Comparison of ENCODE assay signal across 17 cellular contexts in the genomic region with DNA sequence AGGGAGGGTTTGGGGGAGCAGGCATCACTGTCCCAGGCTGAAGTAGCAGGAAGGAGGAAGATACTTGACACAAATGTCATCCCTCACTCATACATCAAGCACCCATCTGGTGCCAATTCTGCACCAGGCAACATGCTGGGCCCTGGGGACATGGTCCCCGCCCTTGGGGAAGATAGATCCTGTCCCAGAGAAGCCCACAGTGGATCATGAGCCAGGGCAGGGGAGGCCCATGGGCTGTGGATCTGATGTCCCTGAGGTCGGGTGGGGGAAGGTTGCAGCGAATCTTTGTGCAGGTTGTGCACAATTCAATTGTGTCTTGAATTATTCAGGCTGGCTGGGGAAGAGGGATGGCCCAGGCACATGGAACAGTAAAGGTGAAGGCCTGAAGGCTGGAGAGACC. TPM values are rescaled to one million over a fixed set of nuclear protein-coding genes. Genes with fewer than 3 reads are reported as not detected.
DNase-seq lines count a peak whose midpoint lies in the region; ATAC-seq and TF ChIP-seq lines count a peak whose summit lies in the region.
"Had no signal": no experiment of that assay in that cellular context is flagged by ENCODE, and none has a peak within 500 bp of the region (broad histone marks: within the 10 kb centered on the region; RNA-seq: fewer than 3 reads in every experiment).

No MANE protein-coding gene starts in this region.

- H3K23ac ChIP-seq in neuronal stem cell (ENCODE audit: low read depth, low read length, poor library complexity) = peak overlapping the region; percentile 23

- peak overlapping the region; percentile 81 for H2AK5ac ChIP-seq in neuronal stem cell (ENCODE audit: low read depth, low read length)

- no peak overlapping the region for H3K9ac ChIP-seq in neuronal stem cell (ENCODE audit: low read depth, low read length, poor library complexity)
- no peak overlapping the region for H3K9ac ChIP-seq in PC-3 (ENCODE audit: low read length)

- H3K14ac ChIP-seq in neuronal stem cell (ENCODE audit: low read length) = no peak overlapping the region

- peak overlapping the region; percentile 42 for H2BK15ac ChIP-seq in neuronal stem cell (ENCODE audit: low read length)

- no peaks in the 10 kb centered on the region for H3F3A ChIP-seq in PC-3 (ENCODE audit: low read length, unreplicated experiment)

- DNase-seq in NCI-H2171 (lab: John Stamatoyannopoulos, UW) (peak; percentile 55), NCI-H524 treated with DMSO at 0.1 percent for 48 hours (lab: John Stamatoyannopoulos, UW) (peak; percentile 72), glutamatergic neuron (no peak), neuronal stem cell (ENCODE audit: low spot score) (no peak), NCI-H774 (lab: John Stamatoyannopoulos, UW) (no peak), PC-3 (no peak), GM19238 (ENCODE audit: insufficient read length, low spot score) (no peak)
- DNase-seq: Caco-2; CD8-positive, alpha-beta memory T cell; DND-41; GDM1 had no signal

- TF ChIP-seq CTCF in glutamatergic neuron (IDR thresholded peaks at IDR 0.05; ENCODE audit: partially characterized antibody, unreplicated experiment) (no peak), PC-3 (conservative IDR thresholded peaks at IDR 0.05; ENCODE audit: low read depth, low read length) (no peak)

- H3K79me1 ChIP-seq in neuronal stem cell (ENCODE audit: low read depth, low read length) = no peaks in the 10 kb centered on the region

- POLR2A ChIA-PET in PC-3 (lab: Charles Lee; ENCODE audit: unreplicated experiment) = no interaction called here

- H3K27me3 Mint-ChIP-seq in glutamatergic neuron (ENCODE audit: unreplicated experiment) = peaks cover 26% of the 10 kb centered on the region

- peak overlapping the region; percentile 22 for H3K27ac Mint-ChIP-seq in glutamatergic neuron (ENCODE audit: unreplicated experiment)
- H3K27ac Mint-ChIP-seq: CD8-positive, alpha-beta memory T cell had no signal

- intact Hi-C loops in PC-3 (cut with micrococcal nuclease) = no loop called here

- H3K4me1 ChIP-seq in neuronal stem cell (ENCODE audit: control insufficient read depth in 2 of 2, insufficient read depth in 1 of 2, low read depth in 1 of 2, low read length in 2 of 2) = peaks cover 20 to 22% of the 10 kb centered on the region in 2 donors
- no peaks in the 10 kb centered on the region for H3K4me1 ChIP-seq in PC-3 (ENCODE audit: insufficient read depth, low read length)
- H3K4me1 ChIP-seq: Caco-2 had no signal

- no peaks in the 10 kb centered on the region for H3K36me3 Mint-ChIP-seq in glutamatergic neuron (ENCODE audit: unreplicated experiment)
- H3K36me3 Mint-ChIP-seq: CD14-positive monocyte; CD8-positive, alpha-beta memory T cell had no signal

- no peaks in the 10 kb centered on the region for H3K79me2 ChIP-seq in PC-3 (ENCODE audit: low read length)

- no peaks in the 10 kb centered on the region for H3K9me2 ChIP-seq in PC-3 (replicated peaks; ENCODE audit: low read length)

- H2BK12ac ChIP-seq in neuronal stem cell (ENCODE audit: low read length) = peak overlapping the region; percentile 31

- WGBS in neuronal stem cell (ENCODE audit: extremely low coverage in 2 of 2, insufficient read length in 2 of 2, insufficient replicate concordance in 1 of 2), 2 donors = no CpG with 5 or more reads among the region's 3 CpGs

- no peaks in the 10 kb centered on the region for H4K20me1 ChIP-seq in PC-3 (ENCODE audit: low read length)

- H3K4ac ChIP-seq in neuronal stem cell (ENCODE audit: low read length) = no peak overlapping the region

- H2AFZ ChIP-seq in neuronal stem cell (ENCODE audit: low read length) (no peak overlapping the region), PC-3 (ENCODE audit: low read length) (no peak overlapping the region)

- H4K91ac ChIP-seq in neuronal stem cell (ENCODE audit: low read depth, low read length, poor library complexity) = peak overlapping the region; percentile 47

- H2BK5ac ChIP-seq in neuronal stem cell (ENCODE audit: low read length) = no peak overlapping the region

- no peaks in the 10 kb centered on the region for H3K9me3 ChIP-seq in neuronal stem cell (replicated peaks in 1 of 2; ENCODE audit: control insufficient read depth in 2 of 2, insufficient read depth in 1 of 2, low read depth in 1 of 2, low read length in 2 of 2)
- no peaks in the 10 kb centered on the region for H3K9me3 ChIP-seq in PC-3 (ENCODE audit: low read length)
- H3K9me3 ChIP-seq: A549, Caco-2 had no signal

- no peak overlapping the region for H3K27ac ChIP-seq in neuronal stem cell (replicated peaks; ENCODE audit: low read length)
- no peak overlapping the region for H3K27ac ChIP-seq in PC-3 (ENCODE audit: low read length)
- H3K27ac ChIP-seq: A549, HL-60 had no signal

- peak overlapping the region; percentile 65 for H3K18ac ChIP-seq in neuronal stem cell (ENCODE audit: low read length)

- H3K36me3 ChIP-seq in neuronal stem cell (replicated peaks in 1 of 2; ENCODE audit: control insufficient read depth in 2 of 2, insufficient read depth in 2 of 2, low read length in 2 of 2) = no peaks in the 10 kb centered on the region
- H3K36me3 ChIP-seq in PC-3 (ENCODE audit: low read depth, low read length) = no peaks in the 10 kb centered on the region

- ATAC-seq in HG02623 (IDR thresholded peaks at IDR 0.05; ENCODE audit: unreplicated experiment) = no peak
- no peak for ATAC-seq in PC-3
- ATAC-seq: A549, HCT116 had no signal

- no peak overlapping the region for H3K4me2 ChIP-seq in neuronal stem cell (ENCODE audit: insufficient read depth, low read length, poor library complexity, severe bottlenecking)
- no peak overlapping the region for H3K4me2 ChIP-seq in PC-3 (ENCODE audit: low read length)
- H3K4me2 ChIP-seq: A549 had no signal

- peak overlapping the region; percentile 65 for H3K4me3 Mint-ChIP-seq in glutamatergic neuron (ENCODE audit: unreplicated experiment)
- H3K4me3 Mint-ChIP-seq: CD14-positive monocyte; CD8-positive, alpha-beta memory T cell had no signal

- no peak overlapping the region for H4K8ac ChIP-seq in neuronal stem cell (ENCODE audit: low read depth, low read length)

- H3K4me3 ChIP-seq in neuronal stem cell (ENCODE audit: low read length in 2 of 2) = no peak overlapping the region
- H3K4me3 ChIP-seq in PC-3 (ENCODE audit: low read length) = no peak overlapping the region
- H3K4me3 ChIP-seq: A549 had no signal

- H3K27me3 ChIP-seq in neuronal stem cell (ENCODE audit: control insufficient read depth in 3 of 3, insufficient read depth in 3 of 3, low read depth in 1 of 3, low read length in 3 of 3) = no peaks in the 10 kb centered on the region
- no peaks in the 10 kb centered on the region for H3K27me3 ChIP-seq in PC-3 (ENCODE audit: low read length)

- H2BK120ac ChIP-seq in neuronal stem cell (ENCODE audit: low read depth, low read length) = no peak overlapping the region

- CTCF ChIA-PET in PC-3 (lab: Charles Lee) = no interaction called here

- peaks cover 14% of the 10 kb centered on the region for H3K9me3 Mint-ChIP-seq in glutamatergic neuron (ENCODE audit: unreplicated experiment)
- H3K9me3 Mint-ChIP-seq: CD14-positive monocyte; CD8-positive, alpha-beta memory T cell had no signal

- peaks cover 58% of the 10 kb centered on the region for H3K4me1 Mint-ChIP-seq in glutamatergic neuron (ENCODE audit: low read depth, unreplicated experiment)
- H3K4me1 Mint-ChIP-seq: CD14-positive monocyte; CD8-positive, alpha-beta memory T cell had no signal

- no TSS peak for BruUV-seq in PC-3 (replicated peaks; lab: Mats Ljungman, UMichigan)

RNA-seq across cellular contexts. Expression of gene CCDC33, which starts 6.4 kb away (rescaled TPM):
- 0.49 TPM for total RNA-seq in glutamatergic neuron (ENCODE audit: unreplicated experiment)
- polyA plus RNA-seq in neuronal stem cell (2013, experiment 1 of 2) = 1.3 TPM
- 1.1 TPM for polyA plus RNA-seq in neuronal stem cell (2013, experiment 2 of 2)
- 0.77 TPM in 1 of 2 replicates, not detected in the other for total RNA-seq in PC-3 (2014; rRNA removed)
- total RNA-seq: Caco-2; CD8-positive, alpha-beta memory T cell had no signal
- polyA plus RNA-seq: AG04450; CD14-positive monocyte; CD8-positive, alpha-beta memory T cell had no signal

RNA-seq across cellular contexts. Expression of gene STRA6, which starts 27.1 kb away (rescaled TPM):
- total RNA-seq in glutamatergic neuron (ENCODE audit: unreplicated experiment) (8.4 TPM), PC-3 (2014; rRNA removed) (0.29 and 5.8 TPM in 2 replicates)
- polyA plus RNA-seq in neuronal stem cell (2013, experiment 1 of 2) = 3.9 TPM
- 3.4 TPM for polyA plus RNA-seq in neuronal stem cell (2013, experiment 2 of 2)
- total RNA-seq: CD8-positive, alpha-beta memory T cell had no signal
- polyA plus RNA-seq: CD14-positive monocyte; CD8-positive, alpha-beta memory T cell had no signal

RNA-seq across cellular contexts. Expression of gene ISLR, which starts 56.2 kb away (rescaled TPM):
- total RNA-seq in glutamatergic neuron (ENCODE audit: unreplicated experiment) (1.2 TPM), PC-3 (2014; rRNA removed) (not detected in 2 replicates)
- 0.56 TPM for polyA plus RNA-seq in neuronal stem cell (2013, experiment 1 of 2)
- polyA plus RNA-seq in neuronal stem cell (2013, experiment 2 of 2) = 0.73 TPM
- total RNA-seq: Caco-2; CD8-positive, alpha-beta memory T cell had no signal
- polyA plus RNA-seq: CD14-positive monocyte; CD8-positive, alpha-beta memory T cell had no signal

Comparison
In these comparisons a context has a peak if more than half of its experiments do, and no peak if none do; other contexts are left out.
1. DNase-seq: peak in NCI-H2171 (single experiment) and NCI-H524 treated with DMSO at 0.1 percent for 48 hours (single experiment); none in glutamatergic neuron (single experiment), neuronal stem cell (single experiment), NCI-H774 (single experiment), PC-3 (single experiment) and GM19238 (single experiment).